Comparison of ENCODE assay signal across 8 cellular contexts in genomic region chr3:53134631-53135232, GRCh38. TPM values are rescaled to one million over a fixed set of nuclear protein-coding genes. Genes with fewer than 3 reads are reported as not detected.
A peak's percentile ranks its signal among the peaks of the same experiment; 100 is the strongest.
DNase-seq lines count a peak whose midpoint lies in the region; ATAC-seq and TF ChIP-seq lines count a peak whose summit lies in the region.

No MANE protein-coding gene starts in this region.

- ATAC-seq in GM21423 (IDR thresholded peaks at IDR 0.05; ENCODE audit: unreplicated experiment) = peak; percentile 65

- no peak for TF ChIP-seq POLR2A in spleen (IDR thresholded peaks at IDR 0.05)

- 31 to 60% (median 35%) methylated on average over 3 to 6 of the region's 6 CpGs for WGBS in spleen, 5 donors

- intact Hi-C loops in spleen (cut with DNase I; ENCODE audit: low total_unique reads) = no loop called here

- no peaks in the 10 kb centered on the region for H3K36me3 ChIP-seq in spleen

- H3K27ac ChIP-seq in spleen = peak overlapping the region in 1 of 8 donors; percentile 3

- peak; percentile 86 for DNase-seq in D341Med (ENCODE audit: low spot score)
- peak; percentile 100 for DNase-seq in LNCaP clone FGC (ENCODE audit: low read depth)
- peak; percentile 74 for DNase-seq in SW480 (ENCODE audit: low spot score)
- peak in 33 of 58 donors; percentile 10 to 62 (median 30) for DNase-seq in anterior cingulate cortex (lab: John Stamatoyannopoulos, UW)
- peak; percentile 87 for DNase-seq in hepatic stellate cell (ENCODE audit: low spot score)
- peak; percentile 93 for DNase-seq in spleen
- no peak for DNase-seq in middle frontal gyrus (ENCODE audit: extremely low spot score, low spot score)

- no peaks in the 10 kb centered on the region for H3K27me3 ChIP-seq in spleen (replicated peaks in 1 of 7)

- H3K4me3 ChIP-seq in LNCaP clone FGC (ENCODE audit: low read depth, low read length) (peak overlapping the region; percentile 2; the same call in 1 of the 2 replicates), spleen (no peak overlapping the region)

- peaks cover under 1 to 37% (median 24%) of the 10 kb centered on the region in 6 donors for H3K4me1 ChIP-seq in spleen

- peak; percentile 97 for TF ChIP-seq CTCF in LNCaP clone FGC (IDR thresholded peaks at IDR 0.05; ENCODE audit: control insufficient read depth, extremely low read depth, insufficient read depth)
- peak; percentile 68 to 92 (median 76) for TF ChIP-seq CTCF in spleen (IDR thresholded peaks at IDR 0.05 in 8 of 11, conservative IDR thresholded peaks at IDR 0.05 in 3 of 11)

- no peaks in the 10 kb centered on the region for H3K9me3 ChIP-seq in spleen

RNA-seq across cellular contexts. Expression of gene RFT1, which starts 4.5 kb away (rescaled TPM):
- total RNA-seq in spleen = 10 to 100 TPM; 12.1 to 25.6 (median 17.8) TPM
- polyA plus RNA-seq in spleen = 1 to 10 TPM; 6.0 to 8.9 (median 8.1) TPM

RNA-seq across cellular contexts. Expression of gene PRKCD, which starts 26.3 kb away (rescaled TPM):
- 100 to 1,000 TPM in 1 of 7 donors, 10 to 100 TPM in 6; 42.7 to 100 (median 59.6) TPM for total RNA-seq in spleen
- 10 to 100 TPM; 22.2 to 50.0 (median 31.9) TPM for polyA plus RNA-seq in spleen
